ENCODE assay signal across 25 cellular contexts in genomic region chr2:178770518-178770917, GRCh38. TPM values are rescaled to one million over a fixed set of nuclear protein-coding genes. Genes with fewer than 3 reads are reported as not detected.
A peak's percentile ranks its signal among the peaks of the same experiment; 100 is the strongest.
DNase-seq lines count a peak whose midpoint lies in the region; ATAC-seq, FAIRE-seq and TF ChIP-seq lines count a peak whose summit lies in the region.
"Had no signal": no experiment of that assay in that cellular context is flagged by ENCODE, and none has a peak within 500 bp of the region (broad histone marks: within the 10 kb centered on the region; RNA-seq: fewer than 3 reads in every experiment).

No MANE protein-coding gene starts in this region.

- H2AFZ ChIP-seq in HepG2 (ENCODE audit: low read length) (no peak overlapping the region), PC-9 (0 out of 2 replicates have a peak overlapping the region, but pooled peaks have one; percentile 20)

- no peaks in the 10 kb centered on the region for H3K9me2 ChIP-seq in PC-9 (ENCODE audit: insufficient read depth)

- H3K79me2 ChIP-seq in HepG2 (ENCODE audit: insufficient read depth, low read length): no peaks in the 10 kb centered on the region
- H3K79me2 ChIP-seq in PC-9 (ENCODE audit: low read depth): no peaks in the 10 kb centered on the region

- no peak overlapping the region for H3K4me2 ChIP-seq in HepG2 (ENCODE audit: low read depth, low read length)
- no peak overlapping the region for H3K4me2 ChIP-seq in PC-9
- H3K4me2 ChIP-seq: A549; BLaER1 treated with 17β-estradiol and CSF1 and Interleukin-3, amounts not matched to agents 10 nM and 100 nM had no signal

- no peaks in the 10 kb centered on the region for H3K4me1 ChIP-seq in HepG2 (ENCODE audit: insufficient read depth, low read length)
- H3K4me1 ChIP-seq in right lobe of liver: no peaks in the 10 kb centered on the region
- no peaks in the 10 kb centered on the region for H3K4me1 ChIP-seq in PC-9 (replicated peaks; ENCODE audit: insufficient read depth)
- peaks cover 93% of the 10 kb centered on the region for H3K4me1 ChIP-seq in psoas muscle
- H3K4me1 ChIP-seq: A549, BE2C, HAP-1 had no signal

- no peaks in the 10 kb centered on the region for H3K36me3 ChIP-seq in HepG2 (replicated peaks in 1 of 2; ENCODE audit: control insufficient read depth in 1 of 2, insufficient read depth in 2 of 2, low read length in 2 of 2)
- H3K36me3 ChIP-seq in right lobe of liver: no peaks in the 10 kb centered on the region
- H3K36me3 ChIP-seq in PC-9 (ENCODE audit: low read depth): no peaks in the 10 kb centered on the region
- H3K36me3 ChIP-seq in psoas muscle (ENCODE audit: insufficient read depth in 1 of 2, low read depth in 1 of 2): peaks cover 16 to 100% of the 10 kb centered on the region in 2 donors
- H3K36me3 ChIP-seq: BE2C; BLaER1 treated with 17β-estradiol and CSF1 and Interleukin-3, amounts not matched to agents 10 nM and 100 nM; HAP-1 had no signal

- DNase-seq in HepG2 (ENCODE audit: low spot score) (no peak), right lobe of liver (no peak), PC-9 (no peak), psoas muscle (no peak), islet precursor cell (no peak), NCI-H774 (lab: John Stamatoyannopoulos, UW) (no peak)
- no peak for DNase-seq in activated CD8-positive, alpha-beta memory T cell treated with anti-CD3 and anti-CD28 coated beads, Interleukin-2, amount 10 ng/mL, durations not matched to agents 7 days and 5 days
- DNase-seq: 8988T; ACHN; AML-193; BE2C; CD4-positive, alpha-beta T cell; CD8-positive, alpha-beta memory T cell; DMS 273 treated with DMSO at 0.1 percent for 48 hours; DMS79; EL; GDM1; GOT3 had no signal

- no peak for TF ChIP-seq RAD21 in HepG2 (CRISPR knock-in tag; IDR thresholded peaks at IDR 0.05)

- H3F3A ChIP-seq in PC-9 (ENCODE audit: insufficient read depth, low read depth): no peaks in the 10 kb centered on the region

- H3K27me3 Mint-ChIP-seq in activated CD8-positive, alpha-beta memory T cell treated with anti-CD3 and anti-CD28 coated beads, Interleukin-2, amount 10 ng/mL, durations not matched to agents 7 days and 5 days: no peaks in the 10 kb centered on the region
- H3K27me3 Mint-ChIP-seq: CD4-positive, alpha-beta T cell; CD8-positive, alpha-beta memory T cell had no signal

- H3K36me3 Mint-ChIP-seq in activated CD8-positive, alpha-beta memory T cell treated with anti-CD3 and anti-CD28 coated beads, Interleukin-2, amount 10 ng/mL, durations not matched to agents 7 days and 5 days: peaks cover 2% of the 10 kb centered on the region
- H3K36me3 Mint-ChIP-seq: CD14-positive monocyte had no signal

- WGBS in HepG2 (ENCODE audit: low lambda C conversion rate): 0% methylated on average over 2 of the region's 2 CpGs
- WGBS in right lobe of liver (ENCODE audit: insufficient coverage, low coverage, low lambda C conversion rate, missing lambda C conversion rate): 37% methylated on average over 2 of the region's 2 CpGs
- whole genome bisulfite sequencing in psoas muscle, 3 donors: 50 to 71% (median 60%) methylated on average over 2 of the region's 2 CpGs

- TF ChIP-seq CTCF in HepG2 (CRISPR knock-in tag; IDR thresholded peaks at IDR 0.05) (no peak), right lobe of liver (IDR thresholded peaks at IDR 0.05) (no peak), PC-9 (conservative IDR thresholded peaks at IDR 0.05) (no peak), psoas muscle (IDR thresholded peaks at IDR 0.05) (no peak)

- H3K4me1 Mint-ChIP-seq in activated CD8-positive, alpha-beta memory T cell treated with anti-CD3 and anti-CD28 coated beads, Interleukin-2, amount 10 ng/mL, durations not matched to agents 7 days and 5 days: no peaks in the 10 kb centered on the region
- H3K4me1 Mint-ChIP-seq: CD14-positive monocyte; CD8-positive, alpha-beta memory T cell had no signal

- in situ Hi-C loops in HepG2 (cut with HindIII; ENCODE audit: extremely low pct_ligation_motif_present, low pct_unique_long_range_greater_than_20kb): no loop called here

- ATAC-seq in HepG2 (no peak), right lobe of liver (no peak), psoas muscle (no peak)
- no peak for ATAC-seq in activated CD8-positive, alpha-beta memory T cell treated with anti-CD3 and anti-CD28 coated beads, Interleukin-2, amount 10 ng/mL, durations not matched to agents 7 days and 5 days
- ATAC-seq: A549 had no signal

- POLR2A ChIA-PET in HepG2 (lab: Yijun Ruan, JAX): no interaction called here
- POLR2A ChIA-PET in PC-9 (lab: Charles Lee; ENCODE audit: unreplicated experiment): no interaction called here

- no TSS peak for BruUV-seq in HepG2 (replicated peaks; lab: Mats Ljungman, UMichigan)
- BruUV-seq in PC-9 (replicated peaks; lab: Mats Ljungman, UMichigan): no TSS peak

- H3K4me3 ChIP-seq in HepG2 (replicated peaks in 1 of 3; ENCODE audit: insufficient read depth in 1 of 3, low read depth in 2 of 3, low read length in 3 of 3): no peak overlapping the region
- no peak overlapping the region for H3K4me3 ChIP-seq in right lobe of liver
- no peak overlapping the region for H3K4me3 ChIP-seq in PC-9
- peak overlapping the region; percentile 48 for H3K4me3 ChIP-seq in psoas muscle
- H3K4me3 ChIP-seq: A549; BLaER1 treated with 17β-estradiol and CSF1 and Interleukin-3, amounts not matched to agents 10 nM and 100 nM; HAP-1 had no signal

- CTCF ChIA-PET in HepG2 (lab: Yijun Ruan, JAX; ENCODE audit: low intra/inter-chr PET ratio, low total read pairs) (no interaction called here), PC-9 (lab: Charles Lee) (no interaction called here)
- CTCF ChIA-PET in activated CD8-positive, alpha-beta memory T cell treated with anti-CD3 and anti-CD28 coated beads, Interleukin-2, amount 10 ng/mL, durations not matched to agents 7 days and 5 days (lab: Charles Lee): no interaction called here

- H3K9me3 ChIP-seq in HepG2 (ENCODE audit: low read length) (no peaks in the 10 kb centered on the region), right lobe of liver (no peaks in the 10 kb centered on the region), PC-9 (ENCODE audit: insufficient read depth, low read depth) (peaks cover 17% of the 10 kb centered on the region), psoas muscle (no peaks in the 10 kb centered on the region)
- H3K9me3 ChIP-seq: A549, BE2C, HAP-1 had no signal

- H3K9ac ChIP-seq in HepG2 (ENCODE audit: insufficient read depth, low read depth, low read length): no peak overlapping the region
- H3K9ac ChIP-seq: BLaER1 treated with 17β-estradiol and CSF1 and Interleukin-3, amounts not matched to agents 10 nM and 100 nM had no signal

- no peak overlapping the region for H3K4me3 Mint-ChIP-seq in activated CD8-positive, alpha-beta memory T cell treated with anti-CD3 and anti-CD28 coated beads, Interleukin-2, amount 10 ng/mL, durations not matched to agents 7 days and 5 days
- H3K4me3 Mint-ChIP-seq: CD14-positive monocyte; CD4-positive, alpha-beta T cell; CD8-positive, alpha-beta memory T cell had no signal

- intact Hi-C loops in HepG2 (cut with micrococcal nuclease; ENCODE audit: unreplicated experiment) (no loop called here), right lobe of liver (cut with DNase I) (no loop called here), PC-9 (cut with micrococcal nuclease; ENCODE audit: unreplicated experiment) (no loop called here), psoas muscle (cut with DNase I) (no loop called here)

- H4K20me1 ChIP-seq in HepG2 (ENCODE audit: insufficient read depth, low read length) (no peaks in the 10 kb centered on the region), PC-9 (ENCODE audit: insufficient read depth) (no peaks in the 10 kb centered on the region)
- H4K20me1 ChIP-seq: BLaER1 treated with 17β-estradiol and CSF1 and Interleukin-3, amounts not matched to agents 10 nM and 100 nM had no signal

- no peaks in the 10 kb centered on the region for H3K9me3 Mint-ChIP-seq in activated CD8-positive, alpha-beta memory T cell treated with anti-CD3 and anti-CD28 coated beads, Interleukin-2, amount 10 ng/mL, durations not matched to agents 7 days and 5 days (ENCODE audit: low read depth)
- H3K9me3 Mint-ChIP-seq: CD4-positive, alpha-beta T cell; CD8-positive, alpha-beta memory T cell had no signal

- H3K27ac ChIP-seq in HepG2 (ENCODE audit: extremely low read length, insufficient read depth, low read length) (no peak overlapping the region), right lobe of liver (no peak overlapping the region), PC-9 (no peak overlapping the region), psoas muscle (peak overlapping the region; percentile 59)
- H3K27ac ChIP-seq: A549; BLaER1 treated with 17β-estradiol and CSF1 and Interleukin-3, amounts not matched to agents 10 nM and 100 nM had no signal

- TF ChIP-seq POLR2A in HepG2 (IDR thresholded peaks at IDR 0.05; ENCODE audit: insufficient read depth in 1 of 2, low read depth in 2 of 2, low read length in 2 of 2) (no peak), right lobe of liver (IDR thresholded peaks at IDR 0.05) (no peak)

- H3K27me3 ChIP-seq in HepG2 (ENCODE audit: control insufficient read depth in 1 of 2, insufficient read depth in 2 of 2, low read length in 2 of 2) (no peaks in the 10 kb centered on the region; a peak in 1 of 5 replicates), right lobe of liver (no peaks in the 10 kb centered on the region), PC-9 (ENCODE audit: insufficient read depth, low read depth) (no peaks in the 10 kb centered on the region), psoas muscle (ENCODE audit: insufficient read depth in 3 of 3, low read length in 2 of 3) (no peaks in the 10 kb centered on the region)
- H3K27me3 ChIP-seq: BE2C; BLaER1 treated with 17β-estradiol and CSF1 and Interleukin-3, amounts not matched to agents 10 nM and 100 nM had no signal

- H3K27ac Mint-ChIP-seq in activated CD8-positive, alpha-beta memory T cell treated with anti-CD3 and anti-CD28 coated beads, Interleukin-2, amount 10 ng/mL, durations not matched to agents 7 days and 5 days: no peak overlapping the region
- H3K27ac Mint-ChIP-seq: CD14-positive monocyte; CD4-positive, alpha-beta T cell; CD8-positive, alpha-beta memory T cell had no signal

- FAIRE-seq in HepG2 (lab: Jason Lieb, UNC): no peak
- FAIRE-seq: A549, D721Med, GM12892, H54 had no signal

- TF ChIP-seq EP300 in HepG2 (IDR thresholded peaks at IDR 0.05; ENCODE audit: low read depth in 2 of 2, low read length in 2 of 2) (no peak), HepG2 (CRISPR knock-in tag; IDR thresholded peaks at IDR 0.05; ENCODE audit: borderline replicate concordance) (no peak)

RNA-seq across cellular contexts. Expression of gene TTN, which starts 36.7 kb away (rescaled TPM):
- total RNA-seq in HepG2 (2016; rRNA removed; fragmentation: Illumina TruSeq; extraction: Trizol): under 0.01 TPM in 2 replicates
- total RNA-seq in HepG2 (2016; cell fraction: cytosol; rRNA removed; fragmentation: Illumina TruSeq; extraction: Trizol; ENCODE audit: low read depth): not detected in 2 replicates
- under 0.01 TPM in 2 replicates for total RNA-seq in HepG2 (2016; cell fraction: insoluble cytoplasmic fraction; rRNA removed; fragmentation: Illumina TruSeq; extraction: Trizol)
- not detected in 2 replicates for total RNA-seq in HepG2 (2016; cell fraction: membrane; rRNA removed; fragmentation: Illumina TruSeq; extraction: Trizol)
- total RNA-seq in HepG2 (2016; cell fraction: nucleus; rRNA removed; fragmentation: Illumina TruSeq; extraction: Trizol): under 0.01 and 0.06 TPM in 2 replicates
- polyA plus RNA-seq in HepG2 (2011; rRNA removed): under 0.01 TPM in 1 of 2 replicates, not detected in the other
- polyA plus RNA-seq in HepG2 (2011; cell fraction: cytosol; rRNA removed): under 0.01 TPM in 2 replicates
- polyA plus RNA-seq in HepG2 (2011; cell fraction: nucleus; rRNA removed): 0.02 TPM in 2 replicates
- polyA plus RNA-seq in HepG2 (2012): 0.08 and 0.12 TPM in 2 replicates
- not detected in 2 replicates for polyA plus RNA-seq in HepG2 (2016; cell fraction: cytosol; fragmentation: Illumina TruSeq; extraction: Trizol; ENCODE audit: low read depth)
- polyA plus RNA-seq in HepG2 (2016; cell fraction: insoluble cytoplasmic fraction; fragmentation: Illumina TruSeq; extraction: Trizol; ENCODE audit: low read depth): not detected in 2 replicates
- not detected in 2 replicates for polyA plus RNA-seq in HepG2 (2016; cell fraction: membrane; fragmentation: Illumina TruSeq; extraction: Trizol; ENCODE audit: low read depth)
- polyA plus RNA-seq in HepG2 (2016; cell fraction: nucleus; fragmentation: Illumina TruSeq; extraction: Trizol; ENCODE audit: insufficient read depth, low read depth): 0.01 TPM in 1 of 2 replicates, not detected in the other
- polyA minus RNA-seq in HepG2 (2011; rRNA and poly(A)+ RNA removed; ENCODE audit: low replicate concordance): under 0.01 and 0.02 TPM in 2 replicates
- polyA minus RNA-seq in HepG2 (2011; cell fraction: cytosol; rRNA and poly(A)+ RNA removed): under 0.01 TPM in 1 of 2 replicates, not detected in the other
- 0.13 and 1.1 TPM in 2 replicates for polyA minus RNA-seq in HepG2 (2011; cell fraction: nucleus; rRNA and poly(A)+ RNA removed)
- 1 to 10 TPM in 3 of 6 experiments, under 1 TPM in 3; 0.42 to 9.5 (median 0.97) TPM for total RNA-seq in right lobe of liver
- not detected in 2 replicates for total RNA-seq in PC-9 (2021)
- total RNA-seq in psoas muscle: 1,000 to 10,000 TPM; 4,462 to 7,650 (median 6,674) TPM
- 100 to 1,000 TPM; 137 to 248 (median 173) TPM for polyA plus RNA-seq in psoas muscle
- 10 to 100 TPM in 1 of 2 experiments, 1 to 10 TPM in 1; 7.0 to 11.5 TPM for total RNA-seq in activated CD8-positive, alpha-beta memory T cell treated with anti-CD3 and anti-CD28 coated beads, Interleukin-2, amount 10 ng/mL, durations not matched to agents 7 days and 5 days

Comparison
In these comparisons a context has a peak if more than half of its experiments do, and no peak if none do; other contexts are left out.
1. RNA of gene TTN, which starts 36.7 kb away (total RNA-seq): 4,462 to 7,650 TPM in psoas muscle; 7.0 to 11.5 TPM in activated CD8-positive, alpha-beta memory T cell treated with anti-CD3 and anti-CD28 coated beads, Interleukin-2, amount 10 ng/mL, durations not matched to agents 7 days and 5 days, 0.42 to 9.5 TPM in right lobe of liver, under 0.01 to 0.06 TPM in HepG2 and not detected in PC-9; every median in the first group is over 100 times any median in the second.